32 cellular contexts compared by ENCODE assay signal in the genomic region with DNA sequence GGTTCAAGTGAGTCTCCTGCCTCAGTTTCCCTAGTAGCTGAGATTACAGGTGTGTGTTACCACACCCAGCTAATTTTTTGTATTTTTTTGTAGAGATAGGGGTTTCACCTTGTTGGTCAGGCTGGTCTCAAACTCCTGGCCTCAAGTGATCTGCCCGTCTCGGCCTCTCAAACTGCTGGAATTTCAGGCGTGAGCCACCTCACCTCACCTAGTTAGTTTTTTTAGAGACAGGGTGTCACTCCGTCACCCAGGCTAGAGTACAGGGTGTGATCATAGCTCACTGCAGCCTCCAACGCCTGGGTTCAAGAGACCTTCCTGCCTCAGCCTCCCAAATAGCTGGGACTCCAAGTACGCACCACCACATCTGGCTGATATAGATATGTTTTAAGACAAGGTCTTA.
"Had no signal": no experiment of that assay in that cellular context is flagged by ENCODE, and none has a peak within 500 bp of the region (broad histone marks: within the 10 kb centered on the region; RNA-seq: fewer than 3 reads in every experiment).

No MANE protein-coding gene starts in this region.

- H3K4me1 ChIP-seq: adrenal gland, esophagus muscularis mucosa had no signal

- ATAC-seq: activated CD4-positive, alpha-beta T cell treated with anti-CD3 and anti-CD28 coated beads for 36 hours; activated CD4-positive, CD25-positive, alpha-beta regulatory T cell treated with anti-CD3 and anti-CD28 coated beads, Interleukin-2, amount 50 U/mL, for 24 hours; activated CD8-positive, alpha-beta T cell treated with anti-CD3 and anti-CD28 coated beads, Interleukin-2, amount 10 ng/mL, durations not matched to agents 7 days and 5 days; activated naive CD8-positive, alpha-beta T cell treated with anti-CD3 and anti-CD28 coated beads, Interleukin-2, amount 50 U/mL, for 24 hours; body of pancreas; foreskin keratinocyte; gastrocnemius medialis; heart left ventricle; T-helper 17 cell had no signal

- H3K27me3 Mint-ChIP-seq: activated B cell treated with CpG ODN at 0.5 μM for 24 hours; activated CD4-positive, alpha-beta memory T cell treated with anti-CD3 and anti-CD28 coated beads for 36 hours; activated CD4-positive, alpha-beta T cell treated with anti-CD3 and anti-CD28 coated beads for 36 hours; activated CD4-positive, alpha-beta T cell treated with anti-CD3 and anti-CD28 coated beads, Interleukin-2, amount 10 ng/mL, durations not matched to agents 24 days and 14 days; activated naive CD4-positive, alpha-beta T cell treated with anti-CD3 and anti-CD28 coated beads, Interleukin-2, amount 50 U/mL, for 24 hours; activated naive CD8-positive, alpha-beta T cell treated with anti-CD3 and anti-CD28 coated beads for 36 hours; activated naive CD8-positive, alpha-beta T cell treated with anti-CD3 and anti-CD28 coated beads, Interleukin-2, amount 50 U/mL, for 24 hours; T-helper 17 cell had no signal

- H3K27me3 ChIP-seq: adrenal gland, body of pancreas, dorsolateral prefrontal cortex, esophagus muscularis mucosa, foreskin keratinocyte, gastrocnemius medialis, heart left ventricle had no signal

- H3K4me3 Mint-ChIP-seq: activated B cell treated with CpG ODN at 0.5 μM for 24 hours; activated CD4-positive, alpha-beta memory T cell treated with anti-CD3 and anti-CD28 coated beads for 36 hours; activated CD4-positive, alpha-beta T cell treated with anti-CD3 and anti-CD28 coated beads for 36 hours; activated CD4-positive, alpha-beta T cell treated with anti-CD3 and anti-CD28 coated beads, Interleukin-2, amount 10 ng/mL, durations not matched to agents 24 days and 14 days; activated CD8-positive, alpha-beta T cell treated with anti-CD3 and anti-CD28 coated beads, Interleukin-2, amount 10 ng/mL, durations not matched to agents 7 days and 5 days; activated naive CD4-positive, alpha-beta T cell treated with anti-CD3 and anti-CD28 coated beads for 36 hours; activated naive CD4-positive, alpha-beta T cell treated with anti-CD3 and anti-CD28 coated beads, Interleukin-2, amount 50 U/mL, for 24 hours; activated naive CD8-positive, alpha-beta T cell treated with anti-CD3 and anti-CD28 coated beads for 36 hours; activated naive CD8-positive, alpha-beta T cell treated with anti-CD3 and anti-CD28 coated beads, Interleukin-2, amount 50 U/mL, for 24 hours; activated T-helper 1 cell treated with anti-CD3 and anti-CD28 coated beads, Interleukin-12 subunit alpha, Interleukin-12 subunit beta, Interleukin-2, Interleukin-4 antibody, amounts not matched to agents 30 ng/mL and 10 ng/mL and 1 ng/mL, durations not matched to agents 14 hours and 24 hours and 36 hours; T-helper 17 cell; T-helper 2 cell treated with Interferon-gamma antibody and Interleukin-4, amounts not matched to agents 5 μg/mL and 100 μg/mL, for 36 hours had no signal

- H3K4me3 ChIP-seq: adrenal gland, body of pancreas, dorsolateral prefrontal cortex, esophagus muscularis mucosa, gastrocnemius medialis, heart left ventricle had no signal

- H3K9me3 Mint-ChIP-seq: activated B cell treated with CpG ODN at 0.5 μM for 24 hours; activated CD4-positive, alpha-beta memory T cell treated with anti-CD3 and anti-CD28 coated beads for 36 hours; activated naive CD4-positive, alpha-beta T cell treated with anti-CD3 and anti-CD28 coated beads for 36 hours; activated naive CD4-positive, alpha-beta T cell treated with anti-CD3 and anti-CD28 coated beads, Interleukin-2, amount 50 U/mL, for 24 hours; activated naive CD8-positive, alpha-beta T cell treated with anti-CD3 and anti-CD28 coated beads for 36 hours; activated naive CD8-positive, alpha-beta T cell treated with anti-CD3 and anti-CD28 coated beads, Interleukin-2, amount 50 U/mL, for 24 hours; T-helper 2 cell treated with Interferon-gamma antibody and Interleukin-4, amounts not matched to agents 5 μg/mL and 100 μg/mL, for 36 hours had no signal

- DNase-seq: activated B cell treated with CpG ODN at 0.5 μM for 24 hours; activated CD4-positive, alpha-beta memory T cell treated with anti-CD3 and anti-CD28 coated beads for 36 hours; activated CD4-positive, alpha-beta T cell treated with anti-CD3 and anti-CD28 coated beads for 36 hours; activated CD4-positive, alpha-beta T cell treated with anti-CD3 and anti-CD28 coated beads, Interleukin-2, amount 10 ng/mL, durations not matched to agents 24 days and 14 days; activated CD8-positive, alpha-beta T cell treated with anti-CD3 and anti-CD28 coated beads, Interleukin-2, amount 10 ng/mL, durations not matched to agents 7 days and 5 days; activated effector memory CD4-positive, alpha-beta T cell treated with anti-CD3 and anti-CD28 coated beads, Interleukin-2, amount 50 U/mL, for 16 hours; activated naive CD4-positive, alpha-beta T cell treated with anti-CD3 and anti-CD28 coated beads for 36 hours; activated naive CD8-positive, alpha-beta T cell treated with anti-CD3 and anti-CD28 coated beads for 36 hours; activated naive CD8-positive, alpha-beta T cell treated with anti-CD3 and anti-CD28 coated beads, Interleukin-2, amount 50 U/mL, for 24 hours; activated T-cell treated with anti-CD3 and anti-CD28 coated beads for 4 hours; amygdala; aorta; body of pancreas; caudate nucleus; dorsolateral prefrontal cortex; effector memory CD4-positive, alpha-beta T cell; erythroblast; foreskin keratinocyte; gastrocnemius medialis; glutamatergic neuron; heart left ventricle; T-helper 1 cell; T-helper 17 cell; T1000; WERI-Rb-1 had no signal

- H3K4me1 Mint-ChIP-seq: activated naive CD8-positive, alpha-beta T cell treated with anti-CD3 and anti-CD28 coated beads for 36 hours had no signal

- H3K27ac Mint-ChIP-seq: activated B cell treated with CpG ODN at 0.5 μM for 24 hours; activated CD4-positive, alpha-beta memory T cell treated with anti-CD3 and anti-CD28 coated beads for 36 hours; activated CD4-positive, alpha-beta T cell treated with anti-CD3 and anti-CD28 coated beads for 36 hours; activated CD4-positive, alpha-beta T cell treated with anti-CD3 and anti-CD28 coated beads, Interleukin-2, amount 10 ng/mL, durations not matched to agents 24 days and 14 days; activated CD8-positive, alpha-beta T cell treated with anti-CD3 and anti-CD28 coated beads, Interleukin-2, amount 10 ng/mL, durations not matched to agents 7 days and 5 days; activated naive CD4-positive, alpha-beta T cell treated with anti-CD3 and anti-CD28 coated beads for 36 hours; activated naive CD4-positive, alpha-beta T cell treated with anti-CD3 and anti-CD28 coated beads, Interleukin-2, amount 50 U/mL, for 24 hours; activated naive CD8-positive, alpha-beta T cell treated with anti-CD3 and anti-CD28 coated beads for 36 hours; activated naive CD8-positive, alpha-beta T cell treated with anti-CD3 and anti-CD28 coated beads, Interleukin-2, amount 50 U/mL, for 24 hours; activated T-helper 1 cell treated with anti-CD3 and anti-CD28 coated beads, Interleukin-12 subunit alpha, Interleukin-12 subunit beta, Interleukin-2, Interleukin-4 antibody, amounts not matched to agents 30 ng/mL and 10 ng/mL and 1 ng/mL, durations not matched to agents 14 hours and 24 hours and 36 hours; activated T-helper 2 cell treated with anti-CD3 and anti-CD28 coated beads, Interferon-gamma antibody, Interleukin-2, Interleukin-4, amounts not matched to agents 10 μg/mL and 5 μg/mL and 100 μg/mL, durations not matched to agents 14 hours and 24 hours and 36 hours; T-helper 17 cell; T-helper 2 cell treated with Interferon-gamma antibody and Interleukin-4, amounts not matched to agents 5 μg/mL and 100 μg/mL, for 36 hours had no signal

- H3K9me3 ChIP-seq: adrenal gland, body of pancreas, esophagus muscularis mucosa, gastrocnemius medialis, heart left ventricle had no signal

- H3K27ac ChIP-seq: adrenal gland, body of pancreas, dorsolateral prefrontal cortex, esophagus muscularis mucosa, foreskin keratinocyte, gastrocnemius medialis, heart left ventricle, WERI-Rb-1 had no signal

- H3K36me3 ChIP-seq: adrenal gland, esophagus muscularis mucosa, gastrocnemius medialis, heart left ventricle, WERI-Rb-1 had no signal
